In the genomic region with DNA sequence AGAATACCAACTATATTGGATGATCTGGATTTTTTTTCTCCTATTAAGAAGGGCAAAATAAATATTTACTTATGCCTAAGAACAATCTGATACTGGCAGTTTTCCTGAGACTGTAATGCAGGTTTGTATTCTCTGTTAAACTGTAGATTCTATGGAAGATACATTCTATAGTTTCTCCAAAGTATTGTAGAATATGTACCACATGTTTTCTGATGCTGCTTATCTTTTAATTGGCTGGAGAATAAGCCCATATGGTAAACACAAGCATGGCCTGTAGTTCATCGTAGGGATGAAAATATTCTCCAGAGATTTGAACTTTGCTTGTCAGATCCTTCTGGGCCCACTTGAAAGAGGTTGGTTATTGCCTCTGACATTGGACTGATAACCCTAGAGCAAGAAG, we compare ENCODE assay signal across 22 cellular contexts.
"Had no signal": no experiment of that assay in that cellular context is flagged by ENCODE, and none has a peak within 500 bp of the region (broad histone marks: within the 10 kb centered on the region; RNA-seq: fewer than 3 reads in every experiment).

No MANE protein-coding gene starts in this region.

- ATAC-seq: esophagus mucosa; gastrocnemius medialis; heart right ventricle; left cardiac atrium; left lung; left ventricle myocardium superior; lower lobe of right lung; mucosa of descending colon; naive thymus-derived CD8-positive, alpha-beta T cell had no signal

- DNase-seq: dermis blood vessel endothelial cell; dorsolateral prefrontal cortex; effector CD4-positive, alpha-beta T cell; effector memory CD4-positive, alpha-beta T cell; erythroblast; esophagus squamous epithelium; foreskin melanocyte; gastrocnemius medialis; glutamatergic neuron; head of caudate nucleus; heart right ventricle; hippocampal formation; left cardiac atrium; left lung; left ventricle myocardium superior; lower lobe of right lung; mesenchymal stem cell; mucosa of descending colon; naive B cell; naive thymus-derived CD8-positive, alpha-beta T cell had no signal

- H3K4me3 ChIP-seq: coronary artery, dorsolateral prefrontal cortex, esophagus squamous epithelium, gastrocnemius medialis, heart right ventricle, left lung, lower lobe of right lung, mucosa of descending colon had no signal
